Comparison of ENCODE assay signal across 1 cellular context in the genomic region with DNA sequence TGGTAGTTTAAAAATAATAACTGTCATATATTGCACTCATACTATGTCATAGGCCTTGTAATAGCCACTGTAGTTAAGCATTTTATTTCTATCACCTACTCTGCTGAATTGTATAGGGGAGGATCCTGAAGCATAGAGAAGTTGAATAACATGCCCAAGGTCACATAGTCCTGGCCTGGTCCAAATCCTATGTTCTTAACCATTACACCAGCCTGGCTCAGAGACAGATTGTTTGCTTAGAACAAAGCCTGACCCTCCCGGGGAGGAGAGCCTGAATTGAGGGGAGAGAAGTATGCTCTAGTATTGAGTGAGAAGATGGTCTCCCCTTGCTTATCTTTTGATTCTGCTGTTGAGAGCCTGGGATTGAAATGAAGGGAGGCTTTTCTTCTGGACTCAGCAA.
TF ChIP-seq lines count a peak whose summit lies in the region.

No MANE protein-coding gene starts in this region.

TF ChIP-seq in K562, 482 proteins besides CTCF, POLR2A, EP300 and RAD21:
- no peak for TF ChIP-seq KLF10 (CRISPR knock-in tag; IDR thresholded peaks at IDR 0.05)
- TF ChIP-seq ZBTB43 (CRISPR knock-in tag; IDR thresholded peaks at IDR 0.05): no peak
- TF ChIP-seq, protein P1, sequence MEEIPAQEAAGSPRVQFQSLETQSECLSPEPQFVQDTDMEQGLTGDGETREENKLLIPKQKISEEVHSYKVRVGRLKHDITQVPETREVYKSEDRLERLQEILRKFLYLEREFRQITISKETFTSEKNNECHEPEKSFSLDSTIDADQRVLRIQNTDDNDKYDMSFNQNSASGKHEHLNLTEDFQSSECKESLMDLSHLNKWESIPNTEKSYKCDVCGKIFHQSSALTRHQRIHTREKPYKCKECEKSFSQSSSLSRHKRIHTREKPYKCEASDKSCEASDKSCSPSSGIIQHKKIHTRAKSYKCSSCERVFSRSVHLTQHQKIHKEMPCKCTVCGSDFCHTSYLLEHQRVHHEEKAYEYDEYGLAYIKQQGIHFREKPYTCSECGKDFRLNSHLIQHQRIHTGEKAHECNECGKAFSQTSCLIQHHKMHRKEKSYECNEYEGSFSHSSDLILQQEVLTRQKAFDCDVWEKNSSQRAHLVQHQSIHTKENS (CRISPR knock-in tag; IDR thresholded peaks at IDR 0.05): no peak
- TF ChIP-seq, protein P2, sequence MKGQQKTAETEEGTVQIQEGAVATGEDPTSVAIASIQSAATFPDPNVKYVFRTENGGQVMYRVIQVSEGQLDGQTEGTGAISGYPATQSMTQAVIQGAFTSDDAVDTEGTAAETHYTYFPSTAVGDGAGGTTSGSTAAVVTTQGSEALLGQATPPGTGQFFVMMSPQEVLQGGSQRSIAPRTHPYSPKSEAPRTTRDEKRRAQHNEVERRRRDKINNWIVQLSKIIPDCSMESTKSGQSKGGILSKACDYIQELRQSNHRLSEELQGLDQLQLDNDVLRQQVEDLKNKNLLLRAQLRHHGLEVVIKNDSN (CRISPR knock-in tag; IDR thresholded peaks at IDR 0.05): no peak
- TF ChIP-seq HMGN3 (IDR thresholded peaks at IDR 0.05; ENCODE audit: borderline replicate concordance, extremely low read depth, insufficient read length, low read depth, low read length): no peak
- TF ChIP-seq, protein P3, sequence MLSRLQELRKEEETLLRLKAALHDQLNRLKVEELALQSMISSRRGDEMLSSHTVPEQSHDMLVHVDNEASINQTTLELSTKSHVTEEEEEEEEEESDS (CRISPR knock-in tag; IDR thresholded peaks at IDR 0.05): no peak
